Comparison of ENCODE assay signal across 41 cellular contexts in the genomic region with DNA sequence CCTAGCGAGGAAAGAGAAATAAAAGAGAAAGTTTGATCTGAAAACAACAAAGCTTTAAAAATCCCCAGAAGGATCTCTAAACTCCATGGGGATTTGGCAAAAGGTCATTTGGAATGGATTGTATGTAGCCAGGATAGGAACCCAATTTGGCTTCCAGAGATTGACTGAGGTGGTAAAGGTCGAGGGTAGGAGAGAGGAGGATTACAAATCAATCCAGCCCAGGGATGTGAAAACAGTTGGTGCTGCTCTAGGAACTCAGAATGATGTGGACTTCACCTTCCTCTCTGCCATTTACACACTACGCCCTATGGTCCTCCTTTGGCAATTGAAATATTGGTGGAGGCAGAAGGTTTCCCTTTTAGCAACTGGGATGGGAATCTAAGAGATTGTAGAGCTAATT. TPM values are rescaled to one million over a fixed set of nuclear protein-coding genes. Genes with fewer than 3 reads are reported as not detected.
"Had no signal": no experiment of that assay in that cellular context is flagged by ENCODE, and none has a peak within 500 bp of the region (broad histone marks: within the 10 kb centered on the region; RNA-seq: fewer than 3 reads in every experiment).

No MANE protein-coding gene starts in this region.

- H3K27ac Mint-ChIP-seq: activated CD4-positive, alpha-beta T cell treated with anti-CD3 and anti-CD28 coated beads for 36 hours; activated CD4-positive, alpha-beta T cell treated with anti-CD3 and anti-CD28 coated beads, Interleukin-2, amount 10 ng/mL, durations not matched to agents 7 days and 5 days; activated CD8-positive, alpha-beta T cell treated with anti-CD3 and anti-CD28 coated beads for 36 hours; activated naive CD4-positive, alpha-beta T cell treated with anti-CD3 and anti-CD28 coated beads for 36 hours; activated naive CD4-positive, alpha-beta T cell treated with anti-CD3 and anti-CD28 coated beads, Interleukin-2, amount 50 U/mL, for 72 hours; activated naive CD8-positive, alpha-beta T cell treated with anti-CD3 and anti-CD28 coated beads for 36 hours; activated T-cell treated with anti-CD3 and anti-CD28 coated beads, Interleukin-2, amount 50 U/mL, for 72 hours; activated T-helper 1 cell treated with anti-CD3 and anti-CD28 coated beads, Interleukin-12 subunit alpha, Interleukin-12 subunit beta, Interleukin-2, Interleukin-4 antibody, amounts not matched to agents 30 ng/mL and 10 ng/mL and 1 ng/mL, durations not matched to agents 14 hours and 24 hours and 36 hours; activated T-helper 17 cell treated with anti-CD3 and anti-CD28 coated beads, Interleukin-2, amount 50 U/mL, for 72 hours; brain; T-helper 1 cell treated with Interleukin-12 subunit alpha and Interleukin-12 subunit beta and Interleukin-4 antibody, amounts not matched to agents 30 μg/mL and 1 μg/mL, for 36 hours; T-helper 2 cell treated with Interferon-gamma antibody and Interleukin-4, amounts not matched to agents 5 μg/mL and 100 μg/mL, for 36 hours; WTC11 had no signal

- ATAC-seq: activated CD4-positive, alpha-beta T cell treated with anti-CD3 and anti-CD28 coated beads for 36 hours; activated CD4-positive, CD25-positive, alpha-beta regulatory T cell treated with anti-CD3 and anti-CD28 coated beads, Interleukin-2, amount 50 U/mL, for 24 hours; activated CD8-positive, alpha-beta T cell treated with anti-CD3 and anti-CD28 coated beads for 36 hours; activated naive CD4-positive, alpha-beta T cell treated with anti-CD3 and anti-CD28 coated beads, Interleukin-2, amount 50 U/mL, for 72 hours; activated T-cell treated with anti-CD3 and anti-CD28 coated beads, Interleukin-2, amount 50 U/mL, for 4 hours; activated T-cell treated with anti-CD3 and anti-CD28 coated beads, Interleukin-2, amount 50 U/mL, for 72 hours; activated T-helper 17 cell treated with anti-CD3 and anti-CD28 coated beads, Interleukin-2, amount 50 U/mL, for 72 hours; WTC11 had no signal

- H3K36me3 ChIP-seq: ascending aorta, cardiac muscle cell, WERI-Rb-1 had no signal

- H3K9me3 Mint-ChIP-seq: activated CD4-positive, alpha-beta T cell treated with anti-CD3 and anti-CD28 coated beads, Interleukin-2, amount 10 ng/mL, durations not matched to agents 7 days and 5 days; activated CD8-positive, alpha-beta T cell treated with anti-CD3 and anti-CD28 coated beads for 36 hours; activated naive CD4-positive, alpha-beta T cell treated with anti-CD3 and anti-CD28 coated beads for 36 hours; activated naive CD4-positive, alpha-beta T cell treated with anti-CD3 and anti-CD28 coated beads, Interleukin-2, amount 50 U/mL, for 72 hours; activated naive CD8-positive, alpha-beta T cell treated with anti-CD3 and anti-CD28 coated beads for 36 hours; activated T-cell treated with anti-CD3 and anti-CD28 coated beads, Interleukin-2, amount 50 U/mL, for 4 hours; activated T-cell treated with anti-CD3 and anti-CD28 coated beads, Interleukin-2, amount 50 U/mL, for 72 hours; activated T-helper 1 cell treated with anti-CD3 and anti-CD28 coated beads, Interleukin-12 subunit alpha, Interleukin-12 subunit beta, Interleukin-2, Interleukin-4 antibody, amounts not matched to agents 30 ng/mL and 10 ng/mL and 1 ng/mL, durations not matched to agents 14 hours and 24 hours and 36 hours; activated T-helper 17 cell treated with anti-CD3 and anti-CD28 coated beads, Interleukin-2, amount 50 U/mL, for 72 hours; central memory CD8-positive, alpha-beta T cell; T-helper 1 cell treated with Interleukin-12 subunit alpha and Interleukin-12 subunit beta and Interleukin-4 antibody, amounts not matched to agents 30 μg/mL and 1 μg/mL, for 36 hours; T-helper 2 cell treated with Interferon-gamma antibody and Interleukin-4, amounts not matched to agents 5 μg/mL and 100 μg/mL, for 36 hours had no signal

- H3K4me1 Mint-ChIP-seq: activated CD4-positive, alpha-beta T cell treated with anti-CD3 and anti-CD28 coated beads for 36 hours; activated CD4-positive, alpha-beta T cell treated with anti-CD3 and anti-CD28 coated beads, Interleukin-2, amount 10 ng/mL, durations not matched to agents 7 days and 5 days; activated naive CD8-positive, alpha-beta T cell treated with anti-CD3 and anti-CD28 coated beads for 36 hours; activated T-helper 17 cell treated with anti-CD3 and anti-CD28 coated beads, Interleukin-2, amount 50 U/mL, for 72 hours; central memory CD8-positive, alpha-beta T cell; WTC11 had no signal

- H3K4me3 Mint-ChIP-seq: activated CD4-positive, alpha-beta T cell treated with anti-CD3 and anti-CD28 coated beads for 36 hours; activated CD4-positive, alpha-beta T cell treated with anti-CD3 and anti-CD28 coated beads, Interleukin-2, amount 10 ng/mL, durations not matched to agents 7 days and 5 days; activated CD8-positive, alpha-beta T cell treated with anti-CD3 and anti-CD28 coated beads for 36 hours; activated naive CD4-positive, alpha-beta T cell treated with anti-CD3 and anti-CD28 coated beads for 36 hours; activated naive CD8-positive, alpha-beta T cell treated with anti-CD3 and anti-CD28 coated beads for 36 hours; activated T-cell treated with anti-CD3 and anti-CD28 coated beads, Interleukin-2, amount 50 U/mL, for 4 hours; activated T-cell treated with anti-CD3 and anti-CD28 coated beads, Interleukin-2, amount 50 U/mL, for 72 hours; activated T-helper 1 cell treated with anti-CD3 and anti-CD28 coated beads, Interleukin-12 subunit alpha, Interleukin-12 subunit beta, Interleukin-2, Interleukin-4 antibody, amounts not matched to agents 30 ng/mL and 10 ng/mL and 1 ng/mL, durations not matched to agents 14 hours and 24 hours and 36 hours; activated T-helper 17 cell treated with anti-CD3 and anti-CD28 coated beads, Interleukin-2, amount 50 U/mL, for 72 hours; brain; central memory CD8-positive, alpha-beta T cell; T-helper 1 cell treated with Interleukin-12 subunit alpha and Interleukin-12 subunit beta and Interleukin-4 antibody, amounts not matched to agents 30 μg/mL and 1 μg/mL, for 36 hours; T-helper 2 cell treated with Interferon-gamma antibody and Interleukin-4, amounts not matched to agents 5 μg/mL and 100 μg/mL, for 36 hours; WTC11 had no signal

- H3K4me1 ChIP-seq: ascending aorta had no signal

- H3K36me3 Mint-ChIP-seq: activated naive CD4-positive, alpha-beta T cell treated with anti-CD3 and anti-CD28 coated beads, Interleukin-2, amount 50 U/mL, for 72 hours; activated naive CD8-positive, alpha-beta T cell treated with anti-CD3 and anti-CD28 coated beads for 36 hours; brain; WTC11 had no signal

- H3K27me3 ChIP-seq: ascending aorta, cardiac muscle cell had no signal

- FAIRE-seq: bronchial epithelial cell, TTC549 had no signal

- H3K27me3 Mint-ChIP-seq: activated T-helper 17 cell treated with anti-CD3 and anti-CD28 coated beads, Interleukin-2, amount 50 U/mL, for 72 hours had no signal

- DNase-seq: activated CD4-positive, alpha-beta T cell treated with anti-CD3 and anti-CD28 coated beads for 1 hour; activated CD4-positive, alpha-beta T cell treated with anti-CD3 and anti-CD28 coated beads for 36 hours; activated CD4-positive, alpha-beta T cell treated with anti-CD3 and anti-CD28 coated beads for 48 hours; activated CD4-positive, alpha-beta T cell treated with anti-CD3 and anti-CD28 coated beads, Interleukin-2, amount 10 ng/mL, durations not matched to agents 7 days and 5 days; activated CD4-positive, alpha-beta T cell treated with anti-CD3 and anti-CD28 coated beads, Interleukin-2, amount 50 U/mL, for 48 hours; activated CD4-positive, CD25-positive, alpha-beta regulatory T cell; activated CD8-positive, alpha-beta memory T cell treated with anti-CD3 and anti-CD28 coated beads, Interleukin-2, amount 50 U/mL, for 4 hours; activated CD8-positive, alpha-beta T cell treated with anti-CD3 and anti-CD28 coated beads for 36 hours; activated effector memory CD4-positive, alpha-beta T cell treated with anti-CD3 and anti-CD28 coated beads, Interleukin-2, amount 50 U/mL, for 16 hours; activated gamma-delta T cell treated with Interleukin-2 at 50 U/mL for 16 hours; activated naive CD4-positive, alpha-beta T cell; activated naive CD4-positive, alpha-beta T cell treated with anti-CD3 and anti-CD28 coated beads for 36 hours; activated naive CD4-positive, alpha-beta T cell treated with anti-CD3 and anti-CD28 coated beads, Interleukin-2, amount 50 U/mL, for 16 hours; activated naive CD8-positive, alpha-beta T cell treated with anti-CD3 and anti-CD28 coated beads for 36 hours; activated T-cell treated with anti-CD3 and anti-CD28 coated beads for 4 hours; activated T-cell treated with anti-CD3 and anti-CD28 coated beads, Interleukin-2, amount 50 U/mL, for 1 hour; activated T-cell treated with anti-CD3 and anti-CD28 coated beads, Interleukin-2, amount 50 U/mL, for 4 hours; activated T-cell treated with anti-CD3 and anti-CD28 coated beads, Interleukin-2, amount 50 U/mL, for 72 hours; amygdala; anterior cingulate cortex; caudate nucleus; cerebellar nuclear complex; T-helper 1 cell; T-helper 2 cell; T-helper 9 cell; WERI-Rb-1 had no signal

- H3K4me3 ChIP-seq: ascending aorta, cardiac muscle cell had no signal

- H3K9me3 ChIP-seq: ascending aorta had no signal

- H3K27ac ChIP-seq: ascending aorta, cardiac muscle cell, WERI-Rb-1 had no signal

RNA-seq across cellular contexts. Expression of a gene that starts 18.8 kb away (rescaled TPM):
- total RNA-seq: activated CD4-positive, alpha-beta T cell treated with anti-CD3 and anti-CD28 coated beads for 36 hours; activated CD4-positive, alpha-beta T cell treated with anti-CD3 and anti-CD28 coated beads, Interleukin-2, amount 10 ng/mL, durations not matched to agents 7 days and 5 days; activated CD8-positive, alpha-beta memory T cell treated with anti-CD3 and anti-CD28 coated beads for 36 hours; activated CD8-positive, alpha-beta T cell treated with anti-CD3 and anti-CD28 coated beads for 36 hours; activated naive CD4-positive, alpha-beta T cell treated with anti-CD3 and anti-CD28 coated beads for 36 hours; activated naive CD4-positive, alpha-beta T cell treated with anti-CD3 and anti-CD28 coated beads, Interleukin-2, amount 50 U/mL, for 72 hours; activated naive CD8-positive, alpha-beta T cell treated with anti-CD3 and anti-CD28 coated beads for 36 hours; activated T-cell treated with anti-CD3 and anti-CD28 coated beads, Interleukin-2, amount 50 U/mL, for 4 hours; activated T-cell treated with anti-CD3 and anti-CD28 coated beads, Interleukin-2, amount 50 U/mL, for 72 hours; activated T-helper 1 cell treated with anti-CD3 and anti-CD28 coated beads, Interleukin-12 subunit alpha, Interleukin-12 subunit beta, Interleukin-2, Interleukin-4 antibody, amounts not matched to agents 30 ng/mL and 10 ng/mL and 1 ng/mL, durations not matched to agents 14 hours and 24 hours and 36 hours; activated T-helper 17 cell treated with anti-CD3 and anti-CD28 coated beads, Interleukin-2, amount 50 U/mL, for 72 hours; ascending aorta; bronchial epithelial cell; cardiac muscle cell; chondrocyte; WTC11 had no signal
- polyA plus RNA-seq: cardiac muscle cell had no signal
